In the genomic region with DNA sequence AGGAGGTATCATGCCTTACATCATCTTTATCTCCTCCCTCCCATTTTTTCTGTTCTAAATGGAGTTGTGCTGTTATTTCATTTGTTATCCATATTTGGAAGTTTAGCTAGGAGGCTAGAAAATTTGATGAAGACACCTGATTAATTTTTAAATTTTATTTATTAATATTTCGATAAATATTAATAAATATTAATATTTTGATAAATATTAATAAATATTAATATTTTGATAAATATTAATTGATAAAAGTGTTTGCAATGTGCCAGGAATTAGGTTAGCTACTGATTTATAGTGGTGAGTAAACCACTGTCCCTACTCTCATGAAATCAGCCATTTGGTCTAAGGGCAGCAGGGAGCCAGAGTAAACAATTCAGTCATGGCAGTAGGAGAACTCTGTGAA, we compare ENCODE assay signal across 25 cellular contexts.
"Had no signal": no experiment of that assay in that cellular context is flagged by ENCODE, and none has a peak within 500 bp of the region (broad histone marks: within the 10 kb centered on the region; RNA-seq: fewer than 3 reads in every experiment).

No MANE protein-coding gene starts in this region.

- H3K27ac ChIP-seq: coronary artery, dorsolateral prefrontal cortex, epithelial cell of prostate, esophagus squamous epithelium, gastroesophageal sphincter, heart left ventricle, hepatocyte, left lung, lower lobe of right lung had no signal

- H3K79me2 ChIP-seq: hepatocyte had no signal

- H3K36me3 Mint-ChIP-seq: immature natural killer cell, mesothelial cell of epicardium, naive B cell had no signal

- ATAC-seq: esophagus mucosa, gastroesophageal sphincter, heart left ventricle, left cardiac atrium, left lung, left ventricle myocardium superior, lower lobe of right lung, mucosa of descending colon had no signal

- H2AFZ ChIP-seq: hepatocyte had no signal

- H3K27me3 ChIP-seq: dorsolateral prefrontal cortex, esophagus squamous epithelium, gastroesophageal sphincter, heart left ventricle, hepatocyte, left lung had no signal

- H3K4me3 Mint-ChIP-seq: immature natural killer cell, mesothelial cell of epicardium, naive B cell had no signal

- H3K27ac Mint-ChIP-seq: immature natural killer cell, mesothelial cell of epicardium, naive B cell had no signal

- H3K9me3 ChIP-seq: esophagus squamous epithelium, gastroesophageal sphincter, heart left ventricle, left lung, lower lobe of right lung, mucosa of descending colon had no signal

- FAIRE-seq: colon had no signal

- DNase-seq: dermis blood vessel endothelial cell; dorsolateral prefrontal cortex; effector CD4-positive, alpha-beta T cell; effector memory CD4-positive, alpha-beta T cell; erythroblast; esophagus squamous epithelium; foreskin melanocyte; heart left ventricle; hypothalamus; immature natural killer cell; islet precursor cell; left cardiac atrium; left lung; left ventricle myocardium superior; lower lobe of right lung; mesenchymal stem cell; mucosa of descending colon; naive B cell had no signal

- H3K27me3 Mint-ChIP-seq: naive B cell had no signal

- H3K4me3 ChIP-seq: coronary artery, dorsolateral prefrontal cortex, esophagus squamous epithelium, gastroesophageal sphincter, heart left ventricle, hepatocyte, left lung, lower lobe of right lung, mucosa of descending colon had no signal

- H3K4me1 ChIP-seq: left lung, lower lobe of right lung had no signal

- H3K36me3 ChIP-seq: esophagus squamous epithelium, gastroesophageal sphincter, heart left ventricle, left lung, lower lobe of right lung had no signal

- H3K4me1 Mint-ChIP-seq: immature natural killer cell, naive B cell had no signal

- H3K4me2 ChIP-seq: hepatocyte had no signal
